Comparison of ENCODE assay signal across 29 cellular contexts in genomic region chr4:99290848-99291786, GRCh38. TPM values are rescaled to one million over a fixed set of nuclear protein-coding genes. Genes with fewer than 3 reads are reported as not detected.
"Had no signal": no experiment of that assay in that cellular context is flagged by ENCODE, and none has a peak within 500 bp of the region (broad histone marks: within the 10 kb centered on the region; RNA-seq: fewer than 3 reads in every experiment).

Gene ADH1A, minus strand, starts transcription at chr4:99290985. Its CDS starts 71 bp downstream, at chr4:99290914.

- H3K27me3 ChIP-seq: esophagus squamous epithelium, heart right ventricle, ovary, sigmoid colon, spleen, testis, tibial artery had no signal

- H3K27ac ChIP-seq: esophagus squamous epithelium, heart right ventricle, ovary, sigmoid colon, spleen, testis, tibial artery had no signal

- ATAC-seq: effector memory CD8-positive, alpha-beta T cell; heart right ventricle; natural killer cell; stimulated activated memory B cell treated with anti-CD40 and anti-IgM and Interleukin-4, amounts not matched to agents 10 μg/mL and 1 μg/mL and 100 μg/mL, for 72 hours; stimulated activated naive CD8-positive, alpha-beta T cell treated with anti-CD3 and anti-CD28 coated beads, Interleukin-15, Interleukin-2, amounts not matched to agents 100 U/mL and 50 U/mL, for 24 hours had no signal

- H3K4me3 ChIP-seq: esophagus squamous epithelium, heart right ventricle, ovary, sigmoid colon, spleen, testis, tibial artery had no signal

- H3K9me3 ChIP-seq: esophagus squamous epithelium, ovary, sigmoid colon, testis had no signal

- H3K36me3 ChIP-seq: esophagus squamous epithelium, heart right ventricle, ovary, sigmoid colon, spleen, tibial artery had no signal

- DNase-seq: cortex of kidney; effector memory CD8-positive, alpha-beta T cell; erythroblast; esophagus squamous epithelium; foreskin melanocyte; glutamatergic neuron; heart right ventricle; hypothalamus; immature natural killer cell; islet precursor cell; kidney glomerular epithelial cell; mesendoderm; natural killer cell; occipital lobe; ovary; sigmoid colon; spleen; stimulated activated CD4-positive, alpha-beta T cell treated with anti-CD3 and anti-CD28 coated beads, Interleukin-4, amount 100 ng/mL, for 4 hours; stimulated activated naive CD8-positive, alpha-beta T cell treated with anti-CD3 and anti-CD28 coated beads, Interleukin-15, Interleukin-2, amounts not matched to agents 100 U/mL and 50 U/mL, for 24 hours; substantia nigra; testis; tibial artery had no signal

- H3K4me1 ChIP-seq: heart right ventricle, sigmoid colon, spleen, testis, tibial artery had no signal

RNA-seq across cellular contexts. Expression of gene ADH1A, which starts in this region (rescaled TPM):
- total RNA-seq: chondrocyte, dermis microvascular lymphatic vessel endothelial cell, esophagus squamous epithelium, lung microvascular endothelial cell, mononuclear cell, natural killer cell, occipital lobe, sigmoid colon, urinary bladder had no signal
- polyA plus RNA-seq: heart right ventricle, immature natural killer cell, neural cell, sigmoid colon, spleen had no signal
